9 cellular contexts compared by ENCODE assay signal in genomic region chr9:89182369-89182768, GRCh38. TPM values are rescaled to one million over a fixed set of nuclear protein-coding genes. Genes with fewer than 3 reads are reported as not detected.
"Had no signal": no experiment of that assay in that cellular context is flagged by ENCODE, and none has a peak within 500 bp of the region (broad histone marks: within the 10 kb centered on the region; RNA-seq: fewer than 3 reads in every experiment).

No MANE protein-coding gene starts in this region.

- H3K4me3 ChIP-seq: GM12878 had no signal

- FAIRE-seq: G401.6, GM12878, GM12891, GM12892, GM18507, GM19239 had no signal

- DNase-seq: GDM1, GF-D8 had no signal

RNA-seq across cellular contexts. Expression of gene SHC3, which starts 3.8 kb away (rescaled TPM):
- total RNA-seq: G401 had no signal
